Comparison of ENCODE assay signal across 24 cellular contexts in genomic region chr17:71791311-71791710, GRCh38.
"Had no signal": no experiment of that assay in that cellular context is flagged by ENCODE, and none has a peak within 500 bp of the region (broad histone marks: within the 10 kb centered on the region; RNA-seq: fewer than 3 reads in every experiment).

No MANE protein-coding gene starts in this region.

- H3K9me3 ChIP-seq: body of pancreas had no signal

- H3K4me3 Mint-ChIP-seq: activated CD8-positive, alpha-beta memory T cell treated with anti-CD3 and anti-CD28 coated beads, Interleukin-2, amount 10 ng/mL, durations not matched to agents 7 days and 5 days; activated naive CD4-positive, alpha-beta T cell treated with anti-CD3 and anti-CD28 coated beads, Interleukin-2, amount 50 U/mL, for 24 hours; activated T-cell treated with anti-CD3 and anti-CD28 coated beads, Interleukin-2, amount 50 U/mL, for 24 hours; activated T-helper 1 cell treated with anti-CD3 and anti-CD28 coated beads, Interleukin-12 subunit alpha, Interleukin-12 subunit beta, Interleukin-2, Interleukin-4 antibody, amounts not matched to agents 30 ng/mL and 10 ng/mL and 1 ng/mL, durations not matched to agents 14 hours and 24 hours and 36 hours; central memory CD8-positive, alpha-beta T cell; T-helper 1 cell treated with Interleukin-12 subunit alpha and Interleukin-12 subunit beta and Interleukin-4 antibody, amounts not matched to agents 30 μg/mL and 1 μg/mL, for 36 hours; WTC11 had no signal

- ATAC-seq: activated CD8-positive, alpha-beta memory T cell treated with anti-CD3 and anti-CD28 coated beads, Interleukin-2, amount 10 ng/mL, durations not matched to agents 7 days and 5 days; body of pancreas; Right ventricle myocardium inferior; WTC11 had no signal

- H3K27ac ChIP-seq: body of pancreas, SK-N-MC had no signal

- H3K4me3 ChIP-seq: body of pancreas, SK-N-MC had no signal

- DNase-seq: activated CD4-positive, alpha-beta T cell treated with anti-CD3 and anti-CD28 coated beads for 48 hours; activated CD4-positive, alpha-beta T cell treated with anti-CD3 and anti-CD28 coated beads, Interleukin-2, amount 50 U/mL, for 4 hours; activated CD4-positive, CD25-positive, alpha-beta regulatory T cell treated with anti-CD3 and anti-CD28 coated beads, Interleukin-2, amount 50 U/mL, for 72 hours; activated CD8-positive, alpha-beta memory T cell treated with anti-CD3 and anti-CD28 coated beads, Interleukin-2, amount 10 ng/mL, durations not matched to agents 7 days and 5 days; activated effector memory CD4-positive, alpha-beta T cell treated with Interleukin-2 at 50 U/mL for 16 hours; activated naive CD4-positive, alpha-beta T cell; activated T-cell treated with anti-CD3 and anti-CD28 coated beads, Interleukin-2, amount 50 U/mL, for 24 hours; aorta; body of pancreas; NCI-H1048; NCI-H146; NCI-H187 treated with DMSO at 0.1 percent for 48 hours; NCI-H2081 treated with DMSO at 0.1 percent for 48 hours; NCI-H446; NCI-H524; SW 1271; T-helper 9 cell had no signal

- H3K4me1 Mint-ChIP-seq: activated CD8-positive, alpha-beta memory T cell treated with anti-CD3 and anti-CD28 coated beads, Interleukin-2, amount 10 ng/mL, durations not matched to agents 7 days and 5 days; activated naive CD4-positive, alpha-beta T cell treated with anti-CD3 and anti-CD28 coated beads, Interleukin-2, amount 50 U/mL, for 24 hours; central memory CD8-positive, alpha-beta T cell; WTC11 had no signal

- H3K36me3 Mint-ChIP-seq: activated CD8-positive, alpha-beta memory T cell treated with anti-CD3 and anti-CD28 coated beads, Interleukin-2, amount 10 ng/mL, durations not matched to agents 7 days and 5 days; activated naive CD4-positive, alpha-beta T cell treated with anti-CD3 and anti-CD28 coated beads, Interleukin-2, amount 50 U/mL, for 24 hours; WTC11 had no signal

- H3K27me3 ChIP-seq: body of pancreas had no signal

- H3K27me3 Mint-ChIP-seq: activated CD8-positive, alpha-beta memory T cell treated with anti-CD3 and anti-CD28 coated beads, Interleukin-2, amount 10 ng/mL, durations not matched to agents 7 days and 5 days; activated naive CD4-positive, alpha-beta T cell treated with anti-CD3 and anti-CD28 coated beads, Interleukin-2, amount 50 U/mL, for 24 hours; activated T-cell treated with anti-CD3 and anti-CD28 coated beads, Interleukin-2, amount 50 U/mL, for 24 hours; central memory CD8-positive, alpha-beta T cell had no signal

- H3K27ac Mint-ChIP-seq: activated CD8-positive, alpha-beta memory T cell treated with anti-CD3 and anti-CD28 coated beads, Interleukin-2, amount 10 ng/mL, durations not matched to agents 7 days and 5 days; activated naive CD4-positive, alpha-beta T cell treated with anti-CD3 and anti-CD28 coated beads, Interleukin-2, amount 50 U/mL, for 24 hours; activated T-cell treated with anti-CD3 and anti-CD28 coated beads, Interleukin-2, amount 50 U/mL, for 24 hours; activated T-helper 1 cell treated with anti-CD3 and anti-CD28 coated beads, Interleukin-12 subunit alpha, Interleukin-12 subunit beta, Interleukin-2, Interleukin-4 antibody, amounts not matched to agents 30 ng/mL and 10 ng/mL and 1 ng/mL, durations not matched to agents 14 hours and 24 hours and 36 hours; T-helper 1 cell treated with Interleukin-12 subunit alpha and Interleukin-12 subunit beta and Interleukin-4 antibody, amounts not matched to agents 30 μg/mL and 1 μg/mL, for 36 hours; WTC11 had no signal

- H3K4me1 ChIP-seq: body of pancreas had no signal
